1 cellular context compared by ENCODE assay signal in the genomic region with DNA sequence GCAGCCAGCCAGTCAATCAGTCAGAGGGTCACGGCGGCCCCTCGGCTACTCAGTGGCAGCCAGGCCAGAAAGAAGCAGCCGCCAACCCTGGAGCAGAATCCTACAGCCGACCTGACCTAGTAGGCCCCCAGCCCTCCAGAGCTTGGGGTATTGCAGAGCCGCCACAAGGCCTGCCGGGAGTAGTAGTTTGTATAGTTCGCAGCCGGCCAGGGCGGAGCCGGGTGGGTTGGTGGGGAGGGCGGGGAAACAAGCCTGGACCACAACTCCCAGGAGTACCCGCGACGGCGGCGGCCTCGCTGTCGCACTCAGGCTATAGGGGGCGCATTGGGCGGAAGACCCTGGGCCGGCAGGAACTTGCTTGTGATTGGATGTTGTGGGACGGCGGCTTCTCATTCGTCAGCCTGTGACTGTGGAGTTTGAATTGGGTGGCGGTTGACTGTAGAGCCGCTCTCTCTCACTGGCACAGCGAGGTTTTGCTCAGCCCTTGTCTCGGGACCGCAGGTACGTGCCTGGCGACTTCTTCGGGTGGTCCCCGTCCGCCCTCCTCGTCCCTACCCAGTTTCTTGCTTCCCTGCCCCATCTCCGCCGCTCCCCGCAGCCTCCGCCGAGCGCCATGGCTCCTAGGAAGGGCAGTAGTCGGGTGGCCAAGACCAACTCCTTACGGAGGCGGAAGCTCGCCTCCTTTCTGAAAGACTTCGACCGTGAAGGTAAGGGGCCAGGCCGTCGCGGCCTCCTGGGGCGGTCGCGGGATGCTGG.
TF ChIP-seq lines count a peak whose summit lies in the region.

TSS of gene CDCA8 (plus strand) at position 439 of the 756 bp plus-strand sequence. CDS start at position 614, 175 bp downstream.

TF ChIP-seq in HepG2, 621 proteins besides CTCF, POLR2A, EP300 and RAD21 (continued from another document and continues in another):
- TF ChIP-seq, protein P1, sequence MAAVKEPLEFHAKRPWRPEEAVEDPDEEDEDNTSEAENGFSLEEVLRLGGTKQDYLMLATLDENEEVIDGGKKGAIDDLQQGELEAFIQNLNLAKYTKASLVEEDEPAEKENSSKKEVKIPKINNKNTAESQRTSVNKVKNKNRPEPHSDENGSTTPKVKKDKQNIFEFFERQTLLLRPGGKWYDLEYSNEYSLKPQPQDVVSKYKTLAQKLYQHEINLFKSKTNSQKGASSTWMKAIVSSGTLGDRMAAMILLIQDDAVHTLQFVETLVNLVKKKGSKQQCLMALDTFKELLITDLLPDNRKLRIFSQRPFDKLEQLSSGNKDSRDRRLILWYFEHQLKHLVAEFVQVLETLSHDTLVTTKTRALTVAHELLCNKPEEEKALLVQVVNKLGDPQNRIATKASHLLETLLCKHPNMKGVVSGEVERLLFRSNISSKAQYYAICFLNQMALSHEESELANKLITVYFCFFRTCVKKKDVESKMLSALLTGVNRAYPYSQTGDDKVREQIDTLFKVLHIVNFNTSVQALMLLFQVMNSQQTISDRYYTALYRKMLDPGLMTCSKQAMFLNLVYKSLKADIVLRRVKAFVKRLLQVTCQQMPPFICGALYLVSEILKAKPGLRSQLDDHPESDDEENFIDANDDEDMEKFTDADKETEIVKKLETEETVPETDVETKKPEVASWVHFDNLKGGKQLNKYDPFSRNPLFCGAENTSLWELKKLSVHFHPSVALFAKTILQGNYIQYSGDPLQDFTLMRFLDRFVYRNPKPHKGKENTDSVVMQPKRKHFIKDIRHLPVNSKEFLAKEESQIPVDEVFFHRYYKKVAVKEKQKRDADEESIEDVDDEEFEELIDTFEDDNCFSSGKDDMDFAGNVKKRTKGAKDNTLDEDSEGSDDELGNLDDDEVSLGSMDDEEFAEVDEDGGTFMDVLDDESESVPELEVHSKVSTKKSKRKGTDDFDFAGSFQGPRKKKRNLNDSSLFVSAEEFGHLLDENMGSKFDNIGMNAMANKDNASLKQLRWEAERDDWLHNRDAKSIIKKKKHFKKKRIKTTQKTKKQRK (IDR thresholded peaks at IDR 0.05; ENCODE audit: low read length): no peak
- TF ChIP-seq ASH2L (IDR thresholded peaks at IDR 0.05; ENCODE audit: insufficient read length, low read depth, low read length) (peak; percentile 10), FOXJ3 (CRISPR knock-in tag; IDR thresholded peaks at IDR 0.05; ENCODE audit: borderline replicate concordance) (peak; percentile 67; the same call in 1 of the 2 replicates), ZNF34 (CRISPR knock-in tag; IDR thresholded peaks at IDR 0.05; ENCODE audit: borderline replicate concordance) (no peak), DR1 (CRISPR knock-in tag; IDR thresholded peaks at IDR 0.05) (0 out of 2 replicates have a peak, but pooled peaks have one; percentile 9), NAIF1 (CRISPR knock-in tag; IDR thresholded peaks at IDR 0.05; ENCODE audit: borderline replicate concordance) (0 out of 2 replicates have a peak, but pooled peaks have one; percentile 13), DNMT3B (CRISPR knock-in tag; conservative IDR thresholded peaks at IDR 0.05) (no peak), ZFP1 (CRISPR knock-in tag; IDR thresholded peaks at IDR 0.05) (no peak), KAT8 (CRISPR knock-in tag; IDR thresholded peaks at IDR 0.05) (peak; percentile 90), GZF1 (CRISPR knock-in tag; IDR thresholded peaks at IDR 0.05) (0 out of 2 replicates have a peak, but pooled peaks have one; percentile 6), ZNF253 (CRISPR knock-in tag; IDR thresholded peaks at IDR 0.05; ENCODE audit: borderline replicate concordance) (0 out of 2 replicates have a peak, but pooled peaks have one; percentile 25), ONECUT2 (CRISPR knock-in tag; IDR thresholded peaks at IDR 0.05) (0 out of 2 replicates have a peak, but pooled peaks have one; percentile 21), ARNT2 (CRISPR knock-in tag; IDR thresholded peaks at IDR 0.05; ENCODE audit: low read depth) (peak; percentile 49; the same call in 1 of the 2 replicates), CREB1 (IDR thresholded peaks at IDR 0.05) (peak; percentile 83), CREB1 (CRISPR knock-in tag; IDR thresholded peaks at IDR 0.05) (peak; percentile 97), PRDM4 (CRISPR knock-in tag; IDR thresholded peaks at IDR 0.05; ENCODE audit: borderline replicate concordance) (no peak), ZNF335 (CRISPR knock-in tag; IDR thresholded peaks at IDR 0.05) (peak; percentile 87), SNAI1 (CRISPR knock-in tag; IDR thresholded peaks at IDR 0.05; ENCODE audit: borderline replicate concordance) (no peak), ZNF7 (CRISPR knock-in tag; IDR thresholded peaks at IDR 0.05) (no peak), ARNTL (CRISPR knock-in tag; IDR thresholded peaks at IDR 0.05) (0 out of 2 replicates have a peak, but pooled peaks have one; percentile 22), ZBTB4 (CRISPR knock-in tag; IDR thresholded peaks at IDR 0.05; ENCODE audit: borderline replicate concordance) (no peak), CHD2 (IDR thresholded peaks at IDR 0.05; ENCODE audit: low read depth, low read length) (0 out of 2 replicates have a peak, but pooled peaks have one; percentile 10), NR2C2 (CRISPR knock-in tag; IDR thresholded peaks at IDR 0.05; ENCODE audit: borderline replicate concordance) (peak; percentile 85; the same call in 1 of the 2 replicates), FOXM1 (CRISPR knock-in tag; IDR thresholded peaks at IDR 0.05) (peak; percentile 83; the same call in 1 of the 2 replicates), ATF2 (CRISPR knock-in tag; IDR thresholded peaks at IDR 0.05) (0 out of 2 replicates have a peak, but pooled peaks have one; percentile 16), PHF8 (CRISPR knock-in tag; IDR thresholded peaks at IDR 0.05) (peak; percentile 69), PAF1 (CRISPR knock-in tag; IDR thresholded peaks at IDR 0.05) (no peak), ETS1 (CRISPR knock-in tag; IDR thresholded peaks at IDR 0.05) (no peak)
- TF ChIP-seq, protein P2, sequence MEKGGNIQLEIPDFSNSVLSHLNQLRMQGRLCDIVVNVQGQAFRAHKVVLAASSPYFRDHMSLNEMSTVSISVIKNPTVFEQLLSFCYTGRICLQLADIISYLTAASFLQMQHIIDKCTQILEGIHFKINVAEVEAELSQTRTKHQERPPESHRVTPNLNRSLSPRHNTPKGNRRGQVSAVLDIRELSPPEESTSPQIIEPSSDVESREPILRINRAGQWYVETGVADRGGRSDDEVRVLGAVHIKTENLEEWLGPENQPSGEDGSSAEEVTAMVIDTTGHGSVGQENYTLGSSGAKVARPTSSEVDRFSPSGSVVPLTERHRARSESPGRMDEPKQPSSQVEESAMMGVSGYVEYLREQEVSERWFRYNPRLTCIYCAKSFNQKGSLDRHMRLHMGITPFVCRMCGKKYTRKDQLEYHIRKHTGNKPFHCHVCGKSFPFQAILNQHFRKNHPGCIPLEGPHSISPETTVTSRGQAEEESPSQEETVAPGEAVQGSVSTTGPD (CRISPR knock-in tag; IDR thresholded peaks at IDR 0.05): no peak
- TF ChIP-seq, protein P3, sequence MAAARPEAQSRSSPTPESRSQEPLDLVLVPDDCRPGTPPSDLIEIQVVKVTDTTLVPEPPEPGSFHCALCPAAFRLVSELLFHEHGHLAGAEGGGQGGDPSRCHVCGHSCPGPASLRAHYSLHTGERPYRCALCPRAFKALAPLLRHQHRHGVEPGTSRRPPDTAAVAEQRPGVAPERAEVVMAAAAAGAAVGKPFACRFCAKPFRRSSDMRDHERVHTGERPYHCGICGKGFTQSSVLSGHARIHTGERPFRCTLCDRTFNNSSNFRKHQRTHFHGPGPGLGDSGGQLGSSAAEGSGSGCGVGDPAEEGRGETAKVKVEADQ (CRISPR knock-in tag; IDR thresholded peaks at IDR 0.05; ENCODE audit: borderline replicate concordance): no peak; the same call in 1 of the 2 replicates
- TF ChIP-seq, protein P4, sequence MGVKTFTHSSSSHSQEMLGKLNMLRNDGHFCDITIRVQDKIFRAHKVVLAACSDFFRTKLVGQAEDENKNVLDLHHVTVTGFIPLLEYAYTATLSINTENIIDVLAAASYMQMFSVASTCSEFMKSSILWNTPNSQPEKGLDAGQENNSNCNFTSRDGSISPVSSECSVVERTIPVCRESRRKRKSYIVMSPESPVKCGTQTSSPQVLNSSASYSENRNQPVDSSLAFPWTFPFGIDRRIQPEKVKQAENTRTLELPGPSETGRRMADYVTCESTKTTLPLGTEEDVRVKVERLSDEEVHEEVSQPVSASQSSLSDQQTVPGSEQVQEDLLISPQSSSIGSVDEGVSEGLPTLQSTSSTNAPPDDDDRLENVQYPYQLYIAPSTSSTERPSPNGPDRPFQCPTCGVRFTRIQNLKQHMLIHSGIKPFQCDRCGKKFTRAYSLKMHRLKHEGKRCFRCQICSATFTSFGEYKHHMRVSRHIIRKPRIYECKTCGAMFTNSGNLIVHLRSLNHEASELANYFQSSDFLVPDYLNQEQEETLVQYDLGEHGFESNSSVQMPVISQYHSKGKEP (CRISPR knock-in tag; IDR thresholded peaks at IDR 0.05): no peak
- TF ChIP-seq, protein P5, sequence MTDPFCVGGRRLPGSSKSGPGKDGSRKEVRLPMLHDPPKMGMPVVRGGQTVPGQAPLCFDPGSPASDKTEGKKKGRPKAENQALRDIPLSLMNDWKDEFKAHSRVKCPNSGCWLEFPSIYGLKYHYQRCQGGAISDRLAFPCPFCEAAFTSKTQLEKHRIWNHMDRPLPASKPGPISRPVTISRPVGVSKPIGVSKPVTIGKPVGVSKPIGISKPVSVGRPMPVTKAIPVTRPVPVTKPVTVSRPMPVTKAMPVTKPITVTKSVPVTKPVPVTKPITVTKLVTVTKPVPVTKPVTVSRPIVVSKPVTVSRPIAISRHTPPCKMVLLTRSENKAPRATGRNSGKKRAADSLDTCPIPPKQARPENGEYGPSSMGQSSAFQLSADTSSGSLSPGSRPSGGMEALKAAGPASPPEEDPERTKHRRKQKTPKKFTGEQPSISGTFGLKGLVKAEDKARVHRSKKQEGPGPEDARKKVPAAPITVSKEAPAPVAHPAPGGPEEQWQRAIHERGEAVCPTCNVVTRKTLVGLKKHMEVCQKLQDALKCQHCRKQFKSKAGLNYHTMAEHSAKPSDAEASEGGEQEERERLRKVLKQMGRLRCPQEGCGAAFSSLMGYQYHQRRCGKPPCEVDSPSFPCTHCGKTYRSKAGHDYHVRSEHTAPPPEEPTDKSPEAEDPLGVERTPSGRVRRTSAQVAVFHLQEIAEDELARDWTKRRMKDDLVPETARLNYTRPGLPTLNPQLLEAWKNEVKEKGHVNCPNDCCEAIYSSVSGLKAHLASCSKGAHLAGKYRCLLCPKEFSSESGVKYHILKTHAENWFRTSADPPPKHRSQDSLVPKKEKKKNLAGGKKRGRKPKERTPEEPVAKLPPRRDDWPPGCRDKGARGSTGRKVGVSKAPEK (CRISPR knock-in tag; IDR thresholded peaks at IDR 0.05; ENCODE audit: borderline replicate concordance): no peak
